ENCODE assay signal across 8 cellular contexts in the genomic region with DNA sequence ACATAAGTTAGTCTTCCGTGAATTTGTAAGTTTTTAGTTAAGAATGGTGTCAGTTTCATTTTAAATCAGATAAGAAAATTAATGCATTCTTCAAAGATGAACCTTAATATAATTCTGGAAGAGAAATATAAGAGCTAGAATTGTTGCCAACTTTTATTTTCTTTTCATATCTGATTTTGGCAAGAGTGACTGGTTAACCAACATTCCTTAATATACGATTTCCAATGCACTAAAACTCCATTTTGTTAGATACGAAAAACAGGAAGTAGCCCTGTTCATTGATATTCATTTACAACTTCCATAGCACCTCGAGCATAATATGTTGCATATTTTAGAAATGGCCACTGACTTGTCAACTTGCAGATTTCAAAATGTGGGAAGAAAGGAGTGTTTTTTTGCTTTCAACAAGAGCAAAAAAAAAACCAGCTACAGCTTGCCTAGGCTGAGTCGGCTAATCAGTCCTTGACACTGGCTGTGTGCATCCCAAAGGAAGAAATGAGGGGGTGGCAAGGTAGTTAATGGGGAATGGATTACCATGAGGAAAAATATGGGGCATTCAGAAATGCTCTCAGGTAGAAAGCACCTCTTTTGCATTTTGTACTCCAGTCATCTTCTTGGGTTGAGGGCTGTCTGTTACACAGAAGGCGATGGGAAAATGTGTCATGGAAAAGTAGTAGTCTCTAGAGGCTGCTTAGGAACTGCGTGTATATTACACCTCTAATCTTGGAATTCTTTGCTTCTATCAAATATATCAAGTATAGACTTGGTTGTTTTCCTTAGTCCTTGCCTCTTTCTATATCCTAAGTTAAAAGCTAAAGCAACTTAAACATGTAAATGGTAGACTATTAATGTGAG. TPM values are rescaled to one million over a fixed set of nuclear protein-coding genes. Genes with fewer than 3 reads are reported as not detected.
DNase-seq lines count a peak whose midpoint lies in the region; ATAC-seq, FAIRE-seq and TF ChIP-seq lines count a peak whose summit lies in the region.

No MANE protein-coding gene starts in this region.

- H3K27ac Mint-ChIP-seq in activated naive CD4-positive, alpha-beta T cell treated with anti-CD3 and anti-CD28 coated beads, Interleukin-2, amount 10 ng/mL, durations not matched to agents 7 days and 5 days, result peak overlapping the region; percentile 77
- peak overlapping the region; percentile 45 for H3K27ac Mint-ChIP-seq in activated CD4-positive, alpha-beta memory T cell treated with anti-CD3 and anti-CD28 coated beads, Interleukin-2, amount 10 ng/mL, durations not matched to agents 7 days and 5 days

- DNase-seq in activated naive CD4-positive, alpha-beta T cell treated with anti-CD3 and anti-CD28 coated beads, Interleukin-2, amount 10 ng/mL, durations not matched to agents 7 days and 5 days, result no peak
- no peak for DNase-seq in activated naive CD4-positive, alpha-beta T cell treated with anti-CD3 and anti-CD28 coated beads, Interleukin-2, amount 50 U/mL, for 16 hours
- DNase-seq in activated CD4-positive, alpha-beta memory T cell treated with anti-CD3 and anti-CD28 coated beads, Interleukin-2, amount 10 ng/mL, durations not matched to agents 7 days and 5 days, result no peak
- no peak for DNase-seq in kidney
- no peak for DNase-seq in thyroid gland
- no peak for DNase-seq in sciatic nerve (ENCODE audit: low spot score)
- no peak for DNase-seq in NK-92 treated with Interleukin-12 subunit alpha and Interleukin-12 subunit beta, amount 100 ng/mL, for 24 hours (lab: John Stamatoyannopoulos, UW)

- H3K27me3 Mint-ChIP-seq in activated naive CD4-positive, alpha-beta T cell treated with anti-CD3 and anti-CD28 coated beads, Interleukin-2, amount 10 ng/mL, durations not matched to agents 7 days and 5 days, result no peaks in the 10 kb centered on the region
- H3K27me3 Mint-ChIP-seq in activated CD4-positive, alpha-beta memory T cell treated with anti-CD3 and anti-CD28 coated beads, Interleukin-2, amount 10 ng/mL, durations not matched to agents 7 days and 5 days, result no peaks in the 10 kb centered on the region

- no peak for TF ChIP-seq POLR2A in thyroid gland (IDR thresholded peaks at IDR 0.05)

- H3K4me3 ChIP-seq in kidney (ENCODE audit: low read length in 2 of 2), result peak overlapping the region; percentile 50 to 55
- H3K4me3 ChIP-seq in thyroid gland (replicated peaks in 1 of 3), result peak overlapping the region in 1 of 3 donors; percentile 17

- no peak for ATAC-seq in sciatic nerve
- no peak for ATAC-seq in HG03045 (IDR thresholded peaks at IDR 0.05; ENCODE audit: unreplicated experiment)

- H3K27me3 ChIP-seq in thyroid gland, result no peaks in the 10 kb centered on the region

- H3K9me3 Mint-ChIP-seq in activated naive CD4-positive, alpha-beta T cell treated with anti-CD3 and anti-CD28 coated beads, Interleukin-2, amount 10 ng/mL, durations not matched to agents 7 days and 5 days, result no peaks in the 10 kb centered on the region
- H3K9me3 Mint-ChIP-seq in activated CD4-positive, alpha-beta memory T cell treated with anti-CD3 and anti-CD28 coated beads, Interleukin-2, amount 10 ng/mL, durations not matched to agents 7 days and 5 days, result no peaks in the 10 kb centered on the region

- H3K36me3 Mint-ChIP-seq in activated naive CD4-positive, alpha-beta T cell treated with anti-CD3 and anti-CD28 coated beads, Interleukin-2, amount 10 ng/mL, durations not matched to agents 7 days and 5 days, result peaks cover 52% of the 10 kb centered on the region
- peaks cover 45% of the 10 kb centered on the region for H3K36me3 Mint-ChIP-seq in activated CD4-positive, alpha-beta memory T cell treated with anti-CD3 and anti-CD28 coated beads, Interleukin-2, amount 10 ng/mL, durations not matched to agents 7 days and 5 days (ENCODE audit: low read depth)

- peaks cover 53% of the 10 kb centered on the region for H3K4me1 Mint-ChIP-seq in activated naive CD4-positive, alpha-beta T cell treated with anti-CD3 and anti-CD28 coated beads, Interleukin-2, amount 10 ng/mL, durations not matched to agents 7 days and 5 days
- peaks cover 53% of the 10 kb centered on the region for H3K4me1 Mint-ChIP-seq in activated CD4-positive, alpha-beta memory T cell treated with anti-CD3 and anti-CD28 coated beads, Interleukin-2, amount 10 ng/mL, durations not matched to agents 7 days and 5 days

- peak overlapping the region; percentile 73 for H3K4me3 Mint-ChIP-seq in activated naive CD4-positive, alpha-beta T cell treated with anti-CD3 and anti-CD28 coated beads, Interleukin-2, amount 10 ng/mL, durations not matched to agents 7 days and 5 days
- peak overlapping the region; percentile 72 for H3K4me3 Mint-ChIP-seq in activated CD4-positive, alpha-beta memory T cell treated with anti-CD3 and anti-CD28 coated beads, Interleukin-2, amount 10 ng/mL, durations not matched to agents 7 days and 5 days

- WGBS in thyroid gland, 2 donors, result 20 to 25% methylated on average over 7 of the region's 7 CpGs

- POLR2A ChIA-PET in activated CD4-positive, alpha-beta memory T cell treated with anti-CD3 and anti-CD28 coated beads, Interleukin-2, amount 10 ng/mL, durations not matched to agents 7 days and 5 days (lab: Charles Lee), result interaction anchor here (1.0 to 2.8 kb wide), 11 partner anchors 8 to 491 kb away, joined by 3 to 9 read pairs (median 4); no protein-coding TSS in a partner anchor

- no peaks in the 10 kb centered on the region for H3K36me3 ChIP-seq in kidney (ENCODE audit: control insufficient read depth in 1 of 2, insufficient read depth in 2 of 2, low read length in 2 of 2)
- no peaks in the 10 kb centered on the region for H3K36me3 ChIP-seq in thyroid gland

- CTCF ChIA-PET in activated naive CD4-positive, alpha-beta T cell treated with anti-CD3 and anti-CD28 coated beads, Interleukin-2, amount 10 ng/mL, durations not matched to agents 7 days and 5 days (lab: Charles Lee), result interaction anchor here (0.6 to 2.7 kb wide), 6 partner anchors 8 to 548 kb away, joined by 3 to 14 read pairs (median 3); no protein-coding TSS in a partner anchor
- CTCF ChIA-PET in activated CD4-positive, alpha-beta memory T cell treated with anti-CD3 and anti-CD28 coated beads, Interleukin-2, amount 10 ng/mL, durations not matched to agents 7 days and 5 days (lab: Charles Lee), result interaction anchor here (0.6 to 1.6 kb wide), 3 partner anchors 9 to 590 kb away, joined by 3 to 6 read pairs (median 3); no protein-coding TSS in a partner anchor

- peak overlapping the region; percentile 22 to 37 for H3K9ac ChIP-seq in kidney (ENCODE audit: low read length in 2 of 2)

- peaks cover 11 to 25% of the 10 kb centered on the region in 2 donors for H3K4me1 ChIP-seq in kidney (ENCODE audit: control insufficient read depth in 1 of 2, insufficient read depth in 1 of 2, low read depth in 1 of 2, low read length in 2 of 2)
- peaks cover 40 to 45% of the 10 kb centered on the region in 2 donors for H3K4me1 ChIP-seq in thyroid gland

- no peak for FAIRE-seq in kidney (lab: Jason Lieb, UNC)

- H3K27ac ChIP-seq in kidney (ENCODE audit: low read depth in 2 of 2, low read length in 2 of 2) (peak overlapping the region in 1 of 2 donors; percentile 29), thyroid gland (peak overlapping the region; percentile 98 to 99 (median 98))

- TF ChIP-seq CTCF in kidney (IDR thresholded peaks at IDR 0.05; ENCODE audit: borderline replicate concordance, extremely low read depth, insufficient read depth) (no peak), thyroid gland (IDR thresholded peaks at IDR 0.05) (no peak)

- H3K9me3 ChIP-seq in kidney (ENCODE audit: control insufficient read depth in 1 of 2, low read length in 2 of 2) (no peaks in the 10 kb centered on the region), thyroid gland (no peaks in the 10 kb centered on the region)

- intact Hi-C loops in kidney (cut with DNase I), result no loop called here
- intact Hi-C loops in thyroid gland (cut with DNase I), result loop anchor here (10.0 kb wide), 1 partner anchor 344 kb away; no protein-coding TSS in a partner anchor
- intact Hi-C loops in sciatic nerve (cut with DNase I), result no loop called here

RNA-seq across cellular contexts. Expression of a gene that starts 3.9 kb away (rescaled TPM):
- 10 to 100 TPM; 47.5 to 49.5 TPM for total RNA-seq in activated CD4-positive, alpha-beta memory T cell treated with anti-CD3 and anti-CD28 coated beads, Interleukin-2, amount 10 ng/mL, durations not matched to agents 7 days and 5 days
- total RNA-seq in kidney, result 64.0 TPM
- polyA plus RNA-seq in kidney (ENCODE audit: insufficient read depth, low read depth, low replicate concordance), result 8.1 TPM
- total RNA-seq in thyroid gland, result 100 to 1,000 TPM in 1 of 4 donors, 10 to 100 TPM in 3; 56.9 to 113 (median 66.4) TPM
- total RNA-seq in sciatic nerve, result 28.4 TPM
